In genomic region chr2:150561076-150561475, GRCh38 we compare ENCODE assay signal across 23 cellular contexts.
"Had no signal": no experiment of that assay in that cellular context is flagged by ENCODE, and none has a peak within 500 bp of the region (broad histone marks: within the 10 kb centered on the region; RNA-seq: fewer than 3 reads in every experiment).

No MANE protein-coding gene starts in this region.

- H3K9me3 ChIP-seq: adrenal gland, MG63 had no signal

- H3K36me3 Mint-ChIP-seq: activated naive CD8-positive, alpha-beta T cell treated with anti-CD3 and anti-CD28 coated beads, Interleukin-2, amount 10 ng/mL, durations not matched to agents 7 days and 5 days had no signal

- H3K4me1 Mint-ChIP-seq: activated CD4-positive, alpha-beta T cell treated with anti-CD3 and anti-CD28 coated beads for 36 hours; activated naive CD8-positive, alpha-beta T cell treated with anti-CD3 and anti-CD28 coated beads, Interleukin-2, amount 10 ng/mL, durations not matched to agents 7 days and 5 days; T-helper 17 cell had no signal

- FAIRE-seq: bronchial epithelial cell, TTC549 had no signal

- H3K9me3 Mint-ChIP-seq: activated naive CD8-positive, alpha-beta T cell treated with anti-CD3 and anti-CD28 coated beads, Interleukin-2, amount 10 ng/mL, durations not matched to agents 7 days and 5 days had no signal

- H3K27me3 ChIP-seq: adrenal gland, MG63 had no signal

- H3K27me3 Mint-ChIP-seq: activated CD8-positive, alpha-beta T cell treated with anti-CD3 and anti-CD28 coated beads for 36 hours; activated naive CD8-positive, alpha-beta T cell treated with anti-CD3 and anti-CD28 coated beads, Interleukin-2, amount 10 ng/mL, durations not matched to agents 7 days and 5 days; T-helper 17 cell had no signal

- H3K36me3 ChIP-seq: adrenal gland, MG63 had no signal

- H3K4me1 ChIP-seq: adrenal gland had no signal

- ATAC-seq: activated CD4-positive, alpha-beta T cell treated with anti-CD3 and anti-CD28 coated beads for 36 hours; activated CD8-positive, alpha-beta T cell treated with anti-CD3 and anti-CD28 coated beads for 36 hours; activated T-cell treated with anti-CD3 and anti-CD28 coated beads, Interleukin-2, amount 50 U/mL, for 72 hours; PC-3; T-helper 17 cell had no signal

- H3K4me3 Mint-ChIP-seq: activated CD4-positive, alpha-beta T cell treated with anti-CD3 and anti-CD28 coated beads for 36 hours; activated CD8-positive, alpha-beta T cell treated with anti-CD3 and anti-CD28 coated beads for 36 hours; activated naive CD8-positive, alpha-beta T cell treated with anti-CD3 and anti-CD28 coated beads, Interleukin-2, amount 10 ng/mL, durations not matched to agents 7 days and 5 days; activated T-cell treated with anti-CD3 and anti-CD28 coated beads, Interleukin-2, amount 50 U/mL, for 72 hours; T-helper 17 cell had no signal

- DNase-seq: activated CD4-positive, alpha-beta T cell treated with anti-CD3 and anti-CD28 coated beads for 36 hours; activated CD4-positive, CD25-positive, alpha-beta regulatory T cell; activated CD8-positive, alpha-beta memory T cell treated with anti-CD3 and anti-CD28 coated beads, Interleukin-2, amount 50 U/mL, for 4 hours; activated CD8-positive, alpha-beta T cell treated with anti-CD3 and anti-CD28 coated beads for 36 hours; activated naive CD4-positive, alpha-beta T cell treated with anti-CD3 and anti-CD28 coated beads, Interleukin-2, amount 50 U/mL, for 16 hours; activated naive CD8-positive, alpha-beta T cell treated with anti-CD3 and anti-CD28 coated beads, Interleukin-2, amount 10 ng/mL, durations not matched to agents 7 days and 5 days; activated T-cell treated with anti-CD3 and anti-CD28 coated beads, Interleukin-2, amount 50 U/mL, for 72 hours; adrenal gland; anterior cingulate cortex; central memory CD4-positive, alpha-beta T cell; MG63; NCI-H1105; NCI-H1436; NCI-H1694 treated with DMSO at 0.1 percent for 48 hours; NCI-H2029 treated with DMSO at 0.1 percent for 48 hours; NCI-H524; PC-3; SIG-M5; T-helper 17 cell; T-helper 9 cell had no signal

- H3K4me3 ChIP-seq: adrenal gland, MG63 had no signal

- H3K27ac ChIP-seq: adrenal gland, VCaP had no signal

- H3K27ac Mint-ChIP-seq: activated CD4-positive, alpha-beta T cell treated with anti-CD3 and anti-CD28 coated beads for 36 hours; activated CD8-positive, alpha-beta T cell treated with anti-CD3 and anti-CD28 coated beads for 36 hours; activated naive CD8-positive, alpha-beta T cell treated with anti-CD3 and anti-CD28 coated beads, Interleukin-2, amount 10 ng/mL, durations not matched to agents 7 days and 5 days; activated T-cell treated with anti-CD3 and anti-CD28 coated beads, Interleukin-2, amount 50 U/mL, for 72 hours; T-helper 17 cell had no signal
